Comparison of ENCODE assay signal across 22 cellular contexts in the genomic region with DNA sequence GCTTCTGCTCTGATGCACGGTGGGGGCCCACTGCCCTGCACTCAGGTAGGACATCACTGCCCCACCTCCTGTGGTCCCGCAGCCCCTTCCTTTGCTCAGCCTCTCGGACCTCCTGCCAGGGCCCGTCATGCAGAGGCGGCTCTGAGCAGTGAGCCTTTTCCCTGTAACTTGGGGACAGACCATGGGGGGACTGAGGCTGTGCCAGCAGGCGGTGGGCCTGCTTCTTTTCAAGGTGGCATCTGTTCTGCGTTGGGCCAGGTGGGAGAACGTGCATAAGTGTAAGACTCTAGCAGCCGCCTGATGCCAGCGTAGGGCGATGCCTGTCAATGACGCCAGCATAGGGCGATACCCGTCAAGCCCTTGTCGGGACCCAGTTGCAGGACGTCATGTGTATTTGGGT. TPM values are rescaled to one million over a fixed set of nuclear protein-coding genes. Genes with fewer than 3 reads are reported as not detected.
DNase-seq lines count a peak whose midpoint lies in the region; ATAC-seq, FAIRE-seq and TF ChIP-seq lines count a peak whose summit lies in the region.
"Had no signal": no experiment of that assay in that cellular context is flagged by ENCODE, and none has a peak within 500 bp of the region (broad histone marks: within the 10 kb centered on the region; RNA-seq: fewer than 3 reads in every experiment).

No MANE protein-coding gene starts in this region.

- no peak overlapping the region for H2BK15ac ChIP-seq in neuronal stem cell (ENCODE audit: low read length)

- H2BK120ac ChIP-seq in neuronal stem cell (ENCODE audit: low read depth, low read length), result no peak overlapping the region

- no peaks in the 10 kb centered on the region for H3K9me3 Mint-ChIP-seq in activated CD4-positive, alpha-beta T cell treated with anti-CD3 and anti-CD28 coated beads, Interleukin-2, amount 10 ng/mL, durations not matched to agents 24 days and 14 days

- H2AFZ ChIP-seq in neuronal stem cell (ENCODE audit: low read length), result no peak overlapping the region

- no peak for FAIRE-seq in kidney (lab: Jason Lieb, UNC)
- FAIRE-seq: A204.1, GM12878, H1, HepG2 had no signal

- peak overlapping the region; percentile 76 for H3K18ac ChIP-seq in neuronal stem cell (ENCODE audit: low read length)

- H3K4me3 Mint-ChIP-seq in activated CD4-positive, alpha-beta T cell treated with anti-CD3 and anti-CD28 coated beads, Interleukin-2, amount 10 ng/mL, durations not matched to agents 24 days and 14 days, result no peak overlapping the region
- H3K4me3 Mint-ChIP-seq: CD4-positive, CD25-positive, alpha-beta regulatory T cell; CD8-positive, alpha-beta memory T cell; H9 had no signal

- TF ChIP-seq CTCF in kidney (IDR thresholded peaks at IDR 0.05; ENCODE audit: borderline replicate concordance, extremely low read depth, insufficient read depth) (no peak), prostate gland (IDR thresholded peaks at IDR 0.05) (no peak)

- no peak overlapping the region for H3K4me2 ChIP-seq in neuronal stem cell (ENCODE audit: insufficient read depth, low read length, poor library complexity, severe bottlenecking)

- no peak overlapping the region for H4K8ac ChIP-seq in neuronal stem cell (ENCODE audit: low read depth, low read length)

- H3K4me1 Mint-ChIP-seq in activated CD4-positive, alpha-beta T cell treated with anti-CD3 and anti-CD28 coated beads, Interleukin-2, amount 10 ng/mL, durations not matched to agents 24 days and 14 days, result no peaks in the 10 kb centered on the region
- H3K4me1 Mint-ChIP-seq: CD8-positive, alpha-beta memory T cell had no signal

- no peak overlapping the region for H3K4me3 ChIP-seq in right cardiac atrium (ENCODE audit: low read length)
- no peak overlapping the region for H3K4me3 ChIP-seq in kidney (ENCODE audit: low read length in 2 of 2)
- H3K4me3 ChIP-seq in neuronal stem cell (ENCODE audit: low read length in 2 of 2), result peak overlapping the region in 1 of 2 donors; percentile 42
- no peak overlapping the region for H3K4me3 ChIP-seq in prostate gland
- H3K4me3 ChIP-seq: GM12878 had no signal

- H3K14ac ChIP-seq in neuronal stem cell (ENCODE audit: low read length), result peak overlapping the region; percentile 56

- no peak overlapping the region for H3K27ac Mint-ChIP-seq in activated CD4-positive, alpha-beta T cell treated with anti-CD3 and anti-CD28 coated beads, Interleukin-2, amount 10 ng/mL, durations not matched to agents 24 days and 14 days
- H3K27ac Mint-ChIP-seq: CD4-positive, CD25-positive, alpha-beta regulatory T cell; CD8-positive, alpha-beta memory T cell; H9 had no signal

- H4K91ac ChIP-seq in neuronal stem cell (ENCODE audit: low read depth, low read length, poor library complexity), result no peak overlapping the region

- H2BK12ac ChIP-seq in neuronal stem cell (ENCODE audit: low read length), result peak overlapping the region; percentile 58

- H3K36me3 ChIP-seq in kidney (ENCODE audit: control insufficient read depth in 1 of 2, insufficient read depth in 2 of 2, low read length in 2 of 2) (no peaks in the 10 kb centered on the region), neuronal stem cell (replicated peaks in 1 of 2; ENCODE audit: control insufficient read depth in 2 of 2, insufficient read depth in 2 of 2, low read length in 2 of 2) (no peaks in the 10 kb centered on the region), prostate gland (no peaks in the 10 kb centered on the region)
- H3K36me3 ChIP-seq: BE2C had no signal

- no peak for ATAC-seq in right cardiac atrium
- ATAC-seq in Right ventricle myocardium inferior, result no peak
- no peak for ATAC-seq in GM21367 (IDR thresholded peaks at IDR 0.05; ENCODE audit: unreplicated experiment)
- ATAC-seq: GM12878, HepG2 had no signal

- H3K4ac ChIP-seq in neuronal stem cell (ENCODE audit: low read length), result no peak overlapping the region

- no peak for TF ChIP-seq POLR2A in prostate gland (IDR thresholded peaks at IDR 0.05)

- H3K9ac ChIP-seq in kidney (ENCODE audit: low read length in 2 of 2) (no peak overlapping the region), neuronal stem cell (ENCODE audit: low read depth, low read length, poor library complexity) (no peak overlapping the region)

- H3K79me1 ChIP-seq in neuronal stem cell (ENCODE audit: low read depth, low read length), result no peaks in the 10 kb centered on the region

- no peaks in the 10 kb centered on the region for H3K27me3 ChIP-seq in right cardiac atrium (ENCODE audit: control insufficient read depth, insufficient read depth)
- H3K27me3 ChIP-seq in neuronal stem cell (ENCODE audit: control insufficient read depth in 3 of 3, insufficient read depth in 3 of 3, low read depth in 1 of 3, low read length in 3 of 3), result peaks cover 0 to 3% (median 0%) of the 10 kb centered on the region in 3 experiments
- H3K27me3 ChIP-seq in prostate gland (replicated peaks; ENCODE audit: insufficient read depth), result no peaks in the 10 kb centered on the region
- H3K27me3 ChIP-seq: BE2C had no signal

- peak in 2 of 3 donors; percentile 6 to 22 for DNase-seq in right cardiac atrium
- DNase-seq in Right ventricle myocardium inferior (ENCODE audit: missing footprints), result no peak
- DNase-seq in kidney, result peak; percentile 46
- DNase-seq in neuronal stem cell (ENCODE audit: low spot score), result no peak
- no peak for DNase-seq in prostate gland (ENCODE audit: low spot score)
- no peak for DNase-seq in activated CD4-positive, alpha-beta T cell treated with anti-CD3 and anti-CD28 coated beads, Interleukin-2, amount 10 ng/mL, durations not matched to agents 24 days and 14 days
- DNase-seq: ACHN; BE2C; C1 segment of cervical spinal cord; CD4-positive, CD25-positive, alpha-beta regulatory T cell; COR-L47; DMS 273 treated with DMSO at 0.1 percent for 48 hours; DMS53; DND-41; EL; H9 had no signal

- H3K27me3 Mint-ChIP-seq in activated CD4-positive, alpha-beta T cell treated with anti-CD3 and anti-CD28 coated beads, Interleukin-2, amount 10 ng/mL, durations not matched to agents 24 days and 14 days, result no peaks in the 10 kb centered on the region

- no peak overlapping the region for H3K23ac ChIP-seq in neuronal stem cell (ENCODE audit: low read depth, low read length, poor library complexity)

- H2BK5ac ChIP-seq in neuronal stem cell (ENCODE audit: low read length), result no peak overlapping the region

- no peaks in the 10 kb centered on the region for H3K4me1 ChIP-seq in right cardiac atrium (ENCODE audit: control insufficient read depth, insufficient read depth, low read length)
- H3K4me1 ChIP-seq in kidney (ENCODE audit: control insufficient read depth in 1 of 2, insufficient read depth in 1 of 2, low read depth in 1 of 2, low read length in 2 of 2), result no peaks in the 10 kb centered on the region
- H3K4me1 ChIP-seq in neuronal stem cell (ENCODE audit: control insufficient read depth in 2 of 2, insufficient read depth in 1 of 2, low read depth in 1 of 2, low read length in 2 of 2), result no peaks in the 10 kb centered on the region
- H3K4me1 ChIP-seq in prostate gland (replicated peaks), result no peaks in the 10 kb centered on the region
- H3K4me1 ChIP-seq: BE2C had no signal

- intact Hi-C loops in right cardiac atrium (cut with DNase I), result no loop called here
- intact Hi-C loops in Right ventricle myocardium inferior (cut with DNase I), result no loop called here
- intact Hi-C loops in kidney (cut with DNase I), result no loop called here
- intact Hi-C loops in prostate gland (cut with DNase I), result no loop called here
- intact Hi-C loops in activated CD4-positive, alpha-beta T cell treated with anti-CD3 and anti-CD28 coated beads, Interleukin-2, amount 10 ng/mL, durations not matched to agents 24 days and 14 days (cut with micrococcal nuclease), result no loop called here

- H3K27ac ChIP-seq in right cardiac atrium (ENCODE audit: low read length), result no peak overlapping the region
- no peak overlapping the region for H3K27ac ChIP-seq in kidney (ENCODE audit: low read depth in 2 of 2, low read length in 2 of 2)
- no peak overlapping the region for H3K27ac ChIP-seq in neuronal stem cell (replicated peaks; ENCODE audit: low read length)
- H3K27ac ChIP-seq in prostate gland, result no peak overlapping the region

- no peak overlapping the region for H2AK5ac ChIP-seq in neuronal stem cell (ENCODE audit: low read depth, low read length)

- WGBS in right cardiac atrium, result 92% methylated on average over 16 of the region's 16 CpGs
- WGBS in neuronal stem cell (ENCODE audit: extremely low coverage in 2 of 2, insufficient read length in 2 of 2, insufficient replicate concordance in 1 of 2), 2 donors, result no CpG with 5 or more reads among the region's 16 CpGs
- WGBS in prostate gland, result 96% methylated on average over 16 of the region's 16 CpGs

- H3K36me3 Mint-ChIP-seq in activated CD4-positive, alpha-beta T cell treated with anti-CD3 and anti-CD28 coated beads, Interleukin-2, amount 10 ng/mL, durations not matched to agents 24 days and 14 days (ENCODE audit: low read depth), result no peaks in the 10 kb centered on the region
- H3K36me3 Mint-ChIP-seq: CD4-positive, CD25-positive, alpha-beta regulatory T cell; CD8-positive, alpha-beta memory T cell had no signal

- H3K9me3 ChIP-seq in right cardiac atrium (ENCODE audit: control insufficient read depth, low read length) (no peaks in the 10 kb centered on the region), kidney (ENCODE audit: control insufficient read depth in 1 of 2, low read length in 2 of 2) (peaks cover 0 to 3% of the 10 kb centered on the region in 2 donors), neuronal stem cell (replicated peaks in 1 of 2; ENCODE audit: control insufficient read depth in 2 of 2, insufficient read depth in 1 of 2, low read depth in 1 of 2, low read length in 2 of 2) (peaks cover 0 to 1% of the 10 kb centered on the region in 2 donors), prostate gland (no peaks in the 10 kb centered on the region)
- H3K9me3 ChIP-seq: BE2C had no signal

RNA-seq across cellular contexts. Expression of a gene that starts 40.3 kb away (rescaled TPM):
- 1 to 10 TPM; 1.3 to 1.9 (median 1.8) TPM for total RNA-seq in right cardiac atrium
- polyA plus RNA-seq in right cardiac atrium, result 0.84 TPM
- total RNA-seq in Right ventricle myocardium inferior, result 0.92 TPM
- 1.6 TPM for total RNA-seq in kidney
- polyA plus RNA-seq in kidney (ENCODE audit: insufficient read depth, low read depth, low replicate concordance), result 0.09 TPM
- polyA plus RNA-seq in neuronal stem cell (2013, experiment 1 of 2), result 0.26 TPM
- 0.29 TPM for polyA plus RNA-seq in neuronal stem cell (2013, experiment 2 of 2)
- 1 to 10 TPM; 3.6 to 4.4 TPM for total RNA-seq in prostate gland
- total RNA-seq in activated CD4-positive, alpha-beta T cell treated with anti-CD3 and anti-CD28 coated beads, Interleukin-2, amount 10 ng/mL, durations not matched to agents 24 days and 14 days, result 0.57 and 0.63 TPM in 2 replicates
- total RNA-seq: HepG2 had no signal
- polyA plus RNA-seq: HepG2 had no signal

Comparison
In these comparisons a context has a peak if more than half of its experiments do, and no peak if none do; other contexts are left out.
1. DNase-seq: peak in right cardiac atrium (2 of 3) and kidney (single experiment); none in Right ventricle myocardium inferior (single experiment), neuronal stem cell (single experiment), prostate gland (single experiment) and activated CD4-positive, alpha-beta T cell treated with anti-CD3 and anti-CD28 coated beads, Interleukin-2, amount 10 ng/mL, durations not matched to agents 24 days and 14 days (single experiment).